17 cellular contexts compared by ENCODE assay signal in genomic region chr5:157280927-157281326, GRCh38. TPM values are rescaled to one million over a fixed set of nuclear protein-coding genes. Genes with fewer than 3 reads are reported as not detected.
A peak's percentile ranks its signal among the peaks of the same experiment; 100 is the strongest.
DNase-seq lines count a peak whose midpoint lies in the region; ATAC-seq, FAIRE-seq and TF ChIP-seq lines count a peak whose summit lies in the region.
"Had no signal": no experiment of that assay in that cellular context is flagged by ENCODE, and none has a peak within 500 bp of the region (broad histone marks: within the 10 kb centered on the region; RNA-seq: fewer than 3 reads in every experiment).

No MANE protein-coding gene starts in this region.

- H3K4me1 ChIP-seq in endothelial cell of umbilical vein (ENCODE audit: control insufficient read depth, extremely low read depth, insufficient read depth, low read length): no peaks in the 10 kb centered on the region
- peaks cover 0 to 96% (median 66%) of the 10 kb centered on the region in 6 donors for H3K4me1 ChIP-seq in spleen
- H3K4me1 ChIP-seq: BE2C, esophagus squamous epithelium had no signal

- no peaks in the 10 kb centered on the region for H3K27me3 Mint-ChIP-seq in activated T-cell treated with anti-CD3 and anti-CD28 coated beads, Interleukin-2, amount 50 U/mL, for 72 hours (ENCODE audit: low read depth)
- no peaks in the 10 kb centered on the region for H3K27me3 Mint-ChIP-seq in chondrocyte (ENCODE audit: low read depth)

- TF ChIP-seq CTCF in RWPE1 (conservative IDR thresholded peaks at IDR 0.05; ENCODE audit: low read depth) (no peak), endothelial cell of umbilical vein (IDR thresholded peaks at IDR 0.05; ENCODE audit: extremely low read depth in 1 of 2, insufficient read depth in 1 of 2, low read depth in 1 of 2, low read length in 2 of 2) (no peak), spleen (IDR thresholded peaks at IDR 0.05 in 8 of 11, conservative IDR thresholded peaks at IDR 0.05 in 3 of 11) (no peak), chondrocyte (IDR thresholded peaks at IDR 0.05) (no peak)

- peaks cover 89% of the 10 kb centered on the region for H3K4me1 Mint-ChIP-seq in activated T-cell treated with anti-CD3 and anti-CD28 coated beads, Interleukin-2, amount 50 U/mL, for 72 hours (ENCODE audit: low read depth)
- H3K4me1 Mint-ChIP-seq in chondrocyte (ENCODE audit: low read depth): peaks cover 15% of the 10 kb centered on the region

- dilution Hi-C loops in endothelial cell of umbilical vein (cut with MboI; ENCODE audit: extremely low pct_ligation_motif_present, low sequenced_read_pairs): no loop called here

- H3K27me3 ChIP-seq in endothelial cell of umbilical vein (ENCODE audit: control insufficient read depth in 2 of 2, insufficient read depth in 2 of 2, low read length in 2 of 2) (no peaks in the 10 kb centered on the region), spleen (replicated peaks in 1 of 7) (no peaks in the 10 kb centered on the region)
- H3K27me3 ChIP-seq: BE2C, cardiac muscle cell, esophagus squamous epithelium had no signal

- CTCF ChIA-PET in RWPE1 (lab: Yijun Ruan, JAX): interaction anchor here (1.3 kb wide), 1 partner anchor 28 kb away, joined by 3 read pairs; no protein-coding TSS in a partner anchor
- CTCF ChIA-PET in endothelial cell of umbilical vein (lab: Charles Lee): no interaction called here

- H2AFZ ChIP-seq in endothelial cell of umbilical vein (ENCODE audit: low read depth, low read length): no peak overlapping the region

- peak overlapping the region; percentile 38 to 51 for H3K4me3 Mint-ChIP-seq in activated T-cell treated with anti-CD3 and anti-CD28 coated beads, Interleukin-2, amount 50 U/mL, for 72 hours
- H3K4me3 Mint-ChIP-seq in chondrocyte (ENCODE audit: unreplicated experiment): no peak overlapping the region

- H3K9me1 ChIP-seq in endothelial cell of umbilical vein (replicated peaks; ENCODE audit: control insufficient read depth, extremely low read depth, insufficient read depth, low read length): no peaks in the 10 kb centered on the region

- H3K27ac ChIP-seq in RWPE1 (no peak overlapping the region), endothelial cell of umbilical vein (ENCODE audit: insufficient read depth, low read depth, low read length) (no peak overlapping the region), spleen (peak overlapping the region in 5 of 8 donors; percentile 39 to 76 (median 58))
- H3K27ac ChIP-seq: esophagus squamous epithelium had no signal

- POLR2A ChIA-PET in RWPE1 (lab: Yijun Ruan, JAX; ENCODE audit: low non-redundant PET): no interaction called here
- POLR2A ChIA-PET in endothelial cell of umbilical vein (lab: Charles Lee): no interaction called here

- peaks cover 3 to 8% of the 10 kb centered on the region in 2 donors for H3K9me3 Mint-ChIP-seq in activated T-cell treated with anti-CD3 and anti-CD28 coated beads, Interleukin-2, amount 50 U/mL, for 72 hours
- no peaks in the 10 kb centered on the region for H3K9me3 Mint-ChIP-seq in chondrocyte (ENCODE audit: low read depth)

- H3K27ac Mint-ChIP-seq in activated T-cell treated with anti-CD3 and anti-CD28 coated beads, Interleukin-2, amount 50 U/mL, for 72 hours: peak overlapping the region; percentile 74
- no peak overlapping the region for H3K27ac Mint-ChIP-seq in chondrocyte (ENCODE audit: unreplicated experiment)

- 64 to 83% (median 72%) methylated on average over 3 of the region's 3 CpGs for WGBS in spleen, 5 donors

- H3K36me3 ChIP-seq in endothelial cell of umbilical vein (ENCODE audit: control insufficient read depth in 2 of 2, extremely low read depth in 1 of 2, insufficient read depth in 2 of 2, low read length in 2 of 2) (no peaks in the 10 kb centered on the region), spleen (peaks cover 0 to 11% (median 9%) of the 10 kb centered on the region in 6 donors)
- H3K36me3 ChIP-seq: BE2C, cardiac muscle cell, esophagus squamous epithelium had no signal

- no peak overlapping the region for H3K4me2 ChIP-seq in endothelial cell of umbilical vein (ENCODE audit: insufficient read depth, low read length)

- peak; percentile 27 to 49 for ATAC-seq in activated T-cell treated with anti-CD3 and anti-CD28 coated beads, Interleukin-2, amount 50 U/mL, for 72 hours (replicated peaks in 1 of 2)
- ATAC-seq in GM21529 (IDR thresholded peaks at IDR 0.05; ENCODE audit: unreplicated experiment): no peak
- ATAC-seq: HCT116, left colon had no signal

- H3K9ac ChIP-seq in endothelial cell of umbilical vein (replicated peaks; ENCODE audit: extremely low read depth, insufficient read depth, low read length): no peak overlapping the region

- H3K36me3 Mint-ChIP-seq in activated T-cell treated with anti-CD3 and anti-CD28 coated beads, Interleukin-2, amount 50 U/mL, for 72 hours (ENCODE audit: insufficient read depth in 2 of 2): peaks cover 11 to 17% of the 10 kb centered on the region in 2 donors
- no peaks in the 10 kb centered on the region for H3K36me3 Mint-ChIP-seq in chondrocyte (ENCODE audit: low read depth)

- no peak for TF ChIP-seq POLR2A in endothelial cell of umbilical vein (IDR thresholded peaks at IDR 0.05; ENCODE audit: low read depth, low read length)
- no peak for TF ChIP-seq POLR2A in spleen (IDR thresholded peaks at IDR 0.05)

- intact Hi-C loops in endothelial cell of umbilical vein (cut with micrococcal nuclease): no loop called here
- intact Hi-C loops in spleen (cut with DNase I; ENCODE audit: low total_unique reads): no loop called here

- H4K20me1 ChIP-seq in endothelial cell of umbilical vein (replicated peaks; ENCODE audit: control insufficient read depth, extremely low read depth, insufficient read depth, low read length): no peaks in the 10 kb centered on the region

- H3K79me2 ChIP-seq in endothelial cell of umbilical vein (ENCODE audit: control insufficient read depth, insufficient read depth, low read length): no peaks in the 10 kb centered on the region

- no peaks in the 10 kb centered on the region for H3K9me3 ChIP-seq in endothelial cell of umbilical vein (replicated peaks; ENCODE audit: control insufficient read depth, insufficient read depth, low read length)
- H3K9me3 ChIP-seq in spleen: no peaks in the 10 kb centered on the region
- H3K9me3 ChIP-seq: BE2C, esophagus squamous epithelium had no signal

- DNase-seq in activated T-cell treated with anti-CD3 and anti-CD28 coated beads, Interleukin-2, amount 50 U/mL, for 72 hours: no peak
- no peak for DNase-seq in activated T-cell treated with anti-CD3 and anti-CD28 coated beads for 4 hours
- DNase-seq in RWPE1 (ENCODE audit: low spot score): peak; percentile 51
- DNase-seq in endothelial cell of umbilical vein (ENCODE audit: low read depth, low spot score): peak; percentile 20
- DNase-seq in spleen: no peak
- no peak for DNase-seq in COR-L47 (lab: John Stamatoyannopoulos, UW)
- no peak for DNase-seq in chondrocyte (ENCODE audit: low spot score)
- DNase-seq: activated CD4-positive, alpha-beta T cell treated with anti-CD3 and anti-CD28 coated beads, Interleukin-2, amount 50 U/mL, for 1 hour; BE2C; esophagus squamous epithelium; left colon; NCI-H226; occipital lobe; SHP77 treated with DMSO at 0.1 percent for 48 hours had no signal

- H3K4me3 ChIP-seq in endothelial cell of umbilical vein (replicated peaks in 1 of 3; ENCODE audit: insufficient read depth in 1 of 3, low read depth in 1 of 3, low read length in 3 of 3): no peak overlapping the region
- H3K4me3 ChIP-seq in spleen: no peak overlapping the region
- H3K4me3 ChIP-seq: cardiac muscle cell, esophagus squamous epithelium had no signal

- no TSS peak for BruUV-seq in endothelial cell of umbilical vein (replicated peaks; lab: Mats Ljungman, UMichigan)

- FAIRE-seq in endothelial cell of umbilical vein (lab: Jason Lieb, UNC): no peak

TF ChIP-seq in endothelial cell of umbilical vein, 7 proteins besides CTCF, POLR2A, EP300 and RAD21:
- TF ChIP-seq FOS (IDR thresholded peaks at IDR 0.05; ENCODE audit: borderline replicate concordance, insufficient read depth, low read length) (peak; percentile 44), GATA2 (IDR thresholded peaks at IDR 0.05; ENCODE audit: insufficient read depth, insufficient read length, low read depth, low read length) (no peak)
TF ChIP-seq in endothelial cell of umbilical vein: peak in this region for 1.

RNA-seq across cellular contexts. Expression of gene CYFIP2, which starts 15.0 kb away (rescaled TPM):
- 100 to 1,000 TPM; 235 to 288 TPM for total RNA-seq in activated T-cell treated with anti-CD3 and anti-CD28 coated beads, Interleukin-2, amount 50 U/mL, for 72 hours
- total RNA-seq in endothelial cell of umbilical vein (22.2 and 22.4 TPM in 2 replicates), spleen (100 to 1,000 TPM; 123 to 232 (median 198) TPM), chondrocyte (15.7 to 39.6 TPM (median 37.4 TPM) in 3 replicates)
- polyA plus RNA-seq in endothelial cell of umbilical vein (9.1 and 9.2 TPM in 2 replicates), spleen (10 to 100 TPM; 74.8 to 83.4 (median 75.1) TPM)
- polyA plus RNA-seq in endothelial cell of umbilical vein (2011; cell fraction: cytosol; rRNA removed): 7.0 and 9.2 TPM in 2 replicates
- polyA plus RNA-seq in endothelial cell of umbilical vein (2011; cell fraction: nucleus; rRNA removed): 15.0 and 19.2 TPM in 2 replicates
- polyA plus RNA-seq in endothelial cell of umbilical vein (2012): 15.9 and 22.9 TPM in 2 replicates
- polyA minus RNA-seq in endothelial cell of umbilical vein: 19.2 and 20.7 TPM in 2 replicates
- polyA minus RNA-seq in endothelial cell of umbilical vein (2011; cell fraction: cytosol; rRNA and poly(A)+ RNA removed): 4.2 TPM
- polyA minus RNA-seq in endothelial cell of umbilical vein (2011; cell fraction: nucleus; rRNA and poly(A)+ RNA removed): 18.1 and 23.1 TPM in 2 replicates

Comparison
In these comparisons a context has a peak if more than half of its experiments do, and no peak if none do; other contexts are left out.
1. DNase-seq: peak in RWPE1 (single experiment) and endothelial cell of umbilical vein (single experiment); none in activated T-cell treated with anti-CD3 and anti-CD28 coated beads, Interleukin-2, amount 50 U/mL, for 72 hours (0 of 2), activated T-cell treated with anti-CD3 and anti-CD28 coated beads for 4 hours (single experiment), spleen (single experiment), COR-L47 (single experiment) and chondrocyte (single experiment).
2. H3K27ac ChIP-seq: peak in spleen (5 of 8); none in RWPE1 (single experiment) and endothelial cell of umbilical vein (single experiment).